1 cellular context compared by ENCODE assay signal in genomic region chr1:11835441-11836225, GRCh38.
TF ChIP-seq lines count a peak whose summit lies in the region.

No MANE protein-coding gene starts in this region.

TF ChIP-seq in HepG2, 621 proteins besides CTCF, POLR2A, EP300 and RAD21:
- TF ChIP-seq KIAA2018 (CRISPR knock-in tag; IDR thresholded peaks at IDR 0.05; ENCODE audit: borderline replicate concordance) (no peak), ZNF143 (CRISPR knock-in tag; IDR thresholded peaks at IDR 0.05) (no peak), PRDM15 (CRISPR knock-in tag; IDR thresholded peaks at IDR 0.05) (no peak), AGO2 (optimal IDR thresholded peaks at IDR 0.05; ENCODE audit: low read depth, low read length) (peak; percentile 40), ZNF124 (CRISPR knock-in tag; IDR thresholded peaks at IDR 0.05) (no peak), NBN (conservative IDR thresholded peaks at IDR 0.05) (no peak)
TF ChIP-seq in HepG2: peak in this region for 1.
